ENCODE assay signal across 21 cellular contexts in genomic region chr1:239428311-239428710, GRCh38. TPM values are rescaled to one million over a fixed set of nuclear protein-coding genes. Genes with fewer than 3 reads are reported as not detected.
"Had no signal": no experiment of that assay in that cellular context is flagged by ENCODE, and none has a peak within 500 bp of the region (broad histone marks: within the 10 kb centered on the region; RNA-seq: fewer than 3 reads in every experiment).

No MANE protein-coding gene starts in this region.

- H3K4me1 ChIP-seq: foreskin keratinocyte, heart right ventricle, left ventricle myocardium inferior, right lobe of liver, uterus had no signal

- ATAC-seq: activated CD4-positive, alpha-beta T cell treated with anti-CD3 and anti-CD28 coated beads for 36 hours; activated CD8-positive, alpha-beta memory T cell treated with anti-CD3 and anti-CD28 coated beads, Interleukin-2, amount 10 ng/mL, durations not matched to agents 7 days and 5 days; activated CD8-positive, alpha-beta T cell treated with anti-CD3 and anti-CD28 coated beads, Interleukin-2, amount 10 ng/mL, durations not matched to agents 7 days and 5 days; activated naive CD8-positive, alpha-beta T cell treated with anti-CD3 and anti-CD28 coated beads, Interleukin-2, amount 50 U/mL, for 24 hours; foreskin keratinocyte; heart right ventricle; natural killer cell; stimulated activated effector memory CD8-positive, alpha-beta T cell treated with anti-CD3 and anti-CD28 coated beads, Interleukin-12 subunit alpha, Interleukin-12 subunit beta, amount 100 ng/mL, for 72 hours had no signal

- H3K27me3 ChIP-seq: foreskin keratinocyte, right lobe of liver, uterus had no signal

- H3K27ac ChIP-seq: foreskin keratinocyte, heart right ventricle, left ventricle myocardium inferior, right lobe of liver, thoracic aorta, uterus had no signal

- DNase-seq: activated CD4-positive, alpha-beta T cell treated with anti-CD3 and anti-CD28 coated beads for 36 hours; activated CD4-positive, CD25-positive, alpha-beta regulatory T cell; activated CD8-positive, alpha-beta memory T cell treated with anti-CD3 and anti-CD28 coated beads, Interleukin-2, amount 10 ng/mL, durations not matched to agents 7 days and 5 days; activated CD8-positive, alpha-beta T cell treated with anti-CD3 and anti-CD28 coated beads, Interleukin-2, amount 10 ng/mL, durations not matched to agents 7 days and 5 days; activated naive CD8-positive, alpha-beta T cell treated with anti-CD3 and anti-CD28 coated beads, Interleukin-2, amount 50 U/mL, for 24 hours; activated T-cell treated with anti-CD3 and anti-CD28 coated beads, Interleukin-2, amount 50 U/mL, for 48 hours; anterior cingulate cortex; cortex of kidney; heart right ventricle; left ventricle myocardium inferior; mesendoderm; natural killer cell; right lobe of liver; stimulated activated CD4-positive, alpha-beta T cell treated with anti-CD3 and anti-CD28 coated beads, Interleukin-4, amount 100 ng/mL, for 24 hours; uterus had no signal

- H3K9me3 ChIP-seq: heart right ventricle, right lobe of liver, thoracic aorta, uterus had no signal

- H3K36me3 ChIP-seq: heart right ventricle, left ventricle myocardium inferior, right lobe of liver, thoracic aorta, uterus had no signal

- H3K4me3 ChIP-seq: heart right ventricle, left ventricle myocardium inferior, lung, right lobe of liver, thoracic aorta, uterus had no signal

RNA-seq across cellular contexts. Expression of gene CHRM3, which starts 41.9 kb away (rescaled TPM):
- total RNA-seq: activated CD8-positive, alpha-beta memory T cell treated with anti-CD3 and anti-CD28 coated beads, Interleukin-2, amount 10 ng/mL, durations not matched to agents 7 days and 5 days; activated CD8-positive, alpha-beta T cell treated with anti-CD3 and anti-CD28 coated beads, Interleukin-2, amount 10 ng/mL, durations not matched to agents 7 days and 5 days; activated T-helper 2 cell treated with anti-CD3 and anti-CD28 coated beads, Interferon-gamma antibody, Interleukin-2, Interleukin-4, amounts not matched to agents 10 μg/mL and 5 μg/mL and 100 μg/mL, durations not matched to agents 14 hours and 24 hours and 36 hours; endothelial cell of umbilical vein; foreskin keratinocyte; natural killer cell had no signal
- polyA plus RNA-seq: endothelial cell of umbilical vein, foreskin keratinocyte had no signal
